ENCODE assay signal across 20 cellular contexts in genomic region chr19:56603829-56604228, GRCh38. TPM values are rescaled to one million over a fixed set of nuclear protein-coding genes. Genes with fewer than 3 reads are reported as not detected.
A peak's percentile ranks its signal among the peaks of the same experiment; 100 is the strongest.
DNase-seq lines count a peak whose midpoint lies in the region; ATAC-seq and TF ChIP-seq lines count a peak whose summit lies in the region.
"Had no signal": no experiment of that assay in that cellular context is flagged by ENCODE, and none has a peak within 500 bp of the region (broad histone marks: within the 10 kb centered on the region; RNA-seq: fewer than 3 reads in every experiment).

No MANE protein-coding gene starts in this region.

- H3K36me3 ChIP-seq in heart right ventricle: peaks cover 0 to 53% (median 18%) of the 10 kb centered on the region in 9 donors

- WGBS in heart right ventricle, 2 donors: 68 to 77% methylated on average over 6 of the region's 6 CpGs

- peaks cover 0 to 13% (median 4%) of the 10 kb centered on the region in 9 donors for H3K4me1 ChIP-seq in heart right ventricle
- H3K4me1 ChIP-seq: Caco-2 had no signal

- H3K4me3 ChIP-seq in heart right ventricle: no peak overlapping the region
- H3K4me3 ChIP-seq: GM12878 had no signal

- peaks cover 0 to 95% (median 12%) of the 10 kb centered on the region in 11 donors for H3K9me3 ChIP-seq in heart right ventricle

- ATAC-seq in heart right ventricle: peak in 5 of 8 donors; percentile 34 to 82 (median 67)
- no peak for ATAC-seq in sciatic nerve
- ATAC-seq: GM12878 had no signal

- no peak for DNase-seq in heart right ventricle
- DNase-seq in cardiac septum (ENCODE audit: low spot score): no peak
- peak in 34 of 61 donors; percentile 1 to 81 (median 22) for DNase-seq in caudate nucleus (lab: John Stamatoyannopoulos, UW)
- DNase-seq in inferior parietal cortex (ENCODE audit: extremely low spot score): peak; percentile 6
- DNase-seq in superior temporal gyrus (ENCODE audit: extremely low spot score): peak; percentile 22
- no peak for DNase-seq in dedifferentiated amniotic fluid mesenchymal stem cell (ENCODE audit: extremely low spot score)
- no peak for DNase-seq in NCI-H524 treated with DMSO at 0.1 percent for 48 hours (lab: John Stamatoyannopoulos, UW)
- DNase-seq in sciatic nerve (ENCODE audit: low spot score): no peak
- DNase-seq: Caco-2; CD4-positive, alpha-beta T cell; DMS153; NCI-H1105 treated with DMSO at 0.1 percent for 48 hours; NCI-H1694; NCI-H510A; NCI-H82; OCI-M1; SHP77 treated with DMSO at 0.1 percent for 48 hours had no signal

- intact Hi-C loops in heart right ventricle (cut with DNase I) (no loop called here), cardiac septum (cut with DNase I) (no loop called here), sciatic nerve (cut with DNase I) (no loop called here)

- no peak for TF ChIP-seq CTCF in heart right ventricle (IDR thresholded peaks at IDR 0.05)

- no peak overlapping the region for H3K27ac ChIP-seq in heart right ventricle
- no peak overlapping the region for H3K27ac ChIP-seq in caudate nucleus (ENCODE audit: low read depth, low read length)

- no peaks in the 10 kb centered on the region for H3K27me3 ChIP-seq in heart right ventricle

RNA-seq across cellular contexts. Expression of gene ZNF71, which starts 8.7 kb away (rescaled TPM):
- total RNA-seq in heart right ventricle: 1 to 10 TPM; 4.4 to 7.2 (median 6.1) TPM
- polyA plus RNA-seq in heart right ventricle: 1 to 10 TPM; 2.9 to 5.3 TPM
- total RNA-seq in cardiac septum: 7.1 TPM
- 7.8 TPM for total RNA-seq in sciatic nerve

RNA-seq across cellular contexts. Expression of gene ZNF470, which starts 36.6 kb away (rescaled TPM):
- total RNA-seq in heart right ventricle (1 to 10 TPM; 2.5 to 5.9 (median 4.9) TPM), cardiac septum (6.6 TPM), sciatic nerve (9.2 TPM)
- polyA plus RNA-seq in heart right ventricle: 10 to 100 TPM in 1 of 2 donors, 1 to 10 TPM in 1; 3.7 to 12.1 TPM

RNA-seq across cellular contexts. Expression of gene SMIM17, which starts 39.1 kb away (rescaled TPM):
- under 1 TPM in 5 of 10 donors, not detected in 5; 0.24 to 0.67 (median 0.35) TPM for total RNA-seq in heart right ventricle
- under 1 TPM; 0.14 to 0.44 TPM for polyA plus RNA-seq in heart right ventricle
- not detected for total RNA-seq in cardiac septum
- 0.85 TPM for total RNA-seq in sciatic nerve
- total RNA-seq: Caco-2; CD4-positive, alpha-beta T cell; H1 had no signal
- polyA plus RNA-seq: BJ had no signal

Comparison
In these comparisons a context has a peak if more than half of its experiments do, and no peak if none do; other contexts are left out.
1. DNase-seq: peak in caudate nucleus (34 of 61), inferior parietal cortex (single experiment) and superior temporal gyrus (single experiment); none in heart right ventricle (0 of 2), cardiac septum (single experiment), dedifferentiated amniotic fluid mesenchymal stem cell (single experiment), NCI-H524 treated with DMSO at 0.1 percent for 48 hours (single experiment) and sciatic nerve (single experiment).